Comparison of ENCODE assay signal across 8 cellular contexts in the genomic region with DNA sequence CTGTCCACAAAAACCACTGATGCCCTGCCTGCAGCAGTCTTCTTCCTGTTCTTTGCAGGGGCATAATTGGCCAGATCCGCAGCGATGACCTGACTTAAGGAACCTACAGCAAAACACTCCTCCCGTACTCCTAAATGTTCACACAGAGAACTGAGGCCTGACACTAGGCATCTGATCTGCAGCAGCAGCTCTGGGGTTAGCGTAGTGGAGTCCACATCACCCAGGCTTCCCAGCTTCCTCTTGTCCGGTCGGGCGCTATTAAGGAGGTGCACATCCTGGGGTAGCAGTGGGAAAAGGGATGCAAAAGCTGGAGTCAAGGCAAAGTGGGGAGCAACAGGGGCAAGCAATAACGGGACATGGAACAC. TPM values are rescaled to one million over a fixed set of nuclear protein-coding genes. Genes with fewer than 3 reads are reported as not detected.
A peak's percentile ranks its signal among the peaks of the same experiment; 100 is the strongest.
DNase-seq lines count a peak whose midpoint lies in the region; ATAC-seq and TF ChIP-seq lines count a peak whose summit lies in the region.

No MANE protein-coding gene starts in this region.

- H3K36me3 Mint-ChIP-seq in brain: peaks cover 3% of the 10 kb centered on the region

- no peaks in the 10 kb centered on the region for H3K9me3 ChIP-seq in suprapubic skin

- no peaks in the 10 kb centered on the region for H3K36me3 ChIP-seq in suprapubic skin

- peak; percentile 3 for ATAC-seq in HG02571 (IDR thresholded peaks at IDR 0.05; ENCODE audit: unreplicated experiment)

- peak overlapping the region; percentile 97 to 98 (median 98) for H3K4me3 Mint-ChIP-seq in brain

- peaks cover 60% of the 10 kb centered on the region for H3K4me1 Mint-ChIP-seq in brain

- peaks cover 20% of the 10 kb centered on the region for H3K27me3 ChIP-seq in suprapubic skin

- H3K4me3 ChIP-seq in suprapubic skin: peak overlapping the region; percentile 96

- TF ChIP-seq CTCF in brain (conservative IDR thresholded peaks at IDR 0.05) (no peak), suprapubic skin (IDR thresholded peaks at IDR 0.05) (no peak)

- TF ChIP-seq POLR2A in suprapubic skin (IDR thresholded peaks at IDR 0.05): no peak

- peaks cover 41% of the 10 kb centered on the region for H3K27me3 Mint-ChIP-seq in brain

- TF ChIP-seq EP300 in suprapubic skin (IDR thresholded peaks at IDR 0.05): no peak

- DNase-seq in NCI-H1092 treated with DMSO at 0.1 percent for 48 hours (lab: John Stamatoyannopoulos, UW): peak; percentile 10
- no peak for DNase-seq in NCI-H1092 (lab: John Stamatoyannopoulos, UW)
- peak; percentile 49 for DNase-seq in NOMO-1 treated with DMSO at 0.1 percent for 48 hours (lab: John Stamatoyannopoulos, UW; ENCODE audit: unreplicated experiment)
- DNase-seq in left kidney (ENCODE audit: low read depth, low spot score): peak; percentile 27
- no peak for DNase-seq in suprapubic skin (ENCODE audit: low spot score in 2 of 2)
- DNase-seq in midbrain (lab: John Stamatoyannopoulos, UW): no peak

- 2% methylated on average over 8 of the region's 8 CpGs for WGBS in suprapubic skin

- H3K9me3 Mint-ChIP-seq in brain: peaks cover 0 to 4% (median 0%) of the 10 kb centered on the region in 5 experiments

- peaks cover 54% of the 10 kb centered on the region for H3K4me1 ChIP-seq in suprapubic skin

- peak overlapping the region; percentile 47 for H3K27ac ChIP-seq in suprapubic skin

- H3K27ac Mint-ChIP-seq in brain: peak overlapping the region; percentile 61 to 98 (median 96)

RNA-seq across cellular contexts. Expression of a gene that starts 0.8 kb away (rescaled TPM):
- 12.4 TPM for polyA plus RNA-seq in brain (ENCODE audit: insufficient read depth, low read depth, low replicate concordance)
- total RNA-seq in suprapubic skin: 10 to 100 TPM; 25.5 to 39.5 (median 31.9) TPM

RNA-seq across cellular contexts. Expression of a gene that starts 12.3 kb away (rescaled TPM):
- 35.1 TPM for polyA plus RNA-seq in brain (ENCODE audit: insufficient read depth, low read depth, low replicate concordance)
- 10 to 100 TPM; 33.8 to 57.5 (median 46.6) TPM for total RNA-seq in suprapubic skin

Comparison
In these comparisons a context has a peak if more than half of its experiments do, and no peak if none do; other contexts are left out.
1. DNase-seq: peak in NCI-H1092 treated with DMSO at 0.1 percent for 48 hours (single experiment), NOMO-1 treated with DMSO at 0.1 percent for 48 hours (single experiment) and left kidney (single experiment); none in NCI-H1092 (single experiment), suprapubic skin (0 of 2) and midbrain (single experiment).